ENCODE assay signal across 25 cellular contexts in the genomic region with DNA sequence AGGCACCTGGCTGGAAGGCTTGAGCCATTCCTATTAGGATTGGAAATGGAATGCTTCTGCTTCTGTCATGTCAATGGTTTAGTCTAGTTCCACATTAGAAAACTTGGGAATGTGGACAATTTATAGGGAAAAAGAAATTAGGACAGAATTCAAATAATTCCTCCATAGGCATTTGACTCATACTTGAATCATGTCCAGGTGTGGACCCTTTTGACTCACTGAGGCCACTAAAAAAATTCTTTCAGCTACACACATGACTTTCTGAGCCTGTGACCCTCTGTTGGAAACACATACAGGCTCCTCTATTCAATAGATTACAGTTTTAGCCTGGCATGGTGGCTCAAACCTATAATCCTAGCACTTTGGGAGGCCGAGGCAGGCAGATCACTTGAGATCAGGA.
"Had no signal": no experiment of that assay in that cellular context is flagged by ENCODE, and none has a peak within 500 bp of the region (broad histone marks: within the 10 kb centered on the region; RNA-seq: fewer than 3 reads in every experiment).

No MANE protein-coding gene starts in this region.

- H3K27ac ChIP-seq: SK-N-MC had no signal

- ATAC-seq: activated CD8-positive, alpha-beta memory T cell treated with anti-CD3 and anti-CD28 coated beads, Interleukin-2, amount 10 ng/mL, durations not matched to agents 7 days and 5 days; Right ventricle myocardium inferior; T-cell had no signal

- H3K4me3 ChIP-seq: SK-N-MC had no signal

- FAIRE-seq: astrocyte, TTC549 had no signal

- DNase-seq: activated B cell treated with CpG ODN at 0.5 μM for 24 hours; activated CD4-positive, alpha-beta T cell treated with anti-CD3 and anti-CD28 coated beads for 1 hour; activated CD4-positive, alpha-beta T cell treated with anti-CD3 and anti-CD28 coated beads, Interleukin-2, amount 50 U/mL, for 48 hours; activated CD8-positive, alpha-beta memory T cell treated with anti-CD3 and anti-CD28 coated beads, Interleukin-2, amount 10 ng/mL, durations not matched to agents 7 days and 5 days; activated effector memory CD4-positive, alpha-beta T cell treated with anti-CD3 and anti-CD28 coated beads, Interleukin-2, amount 50 U/mL, for 16 hours; activated naive CD4-positive, alpha-beta T cell treated with Interleukin-2 at 50 U/mL for 16 hours; activated T-cell treated with anti-CD3 and anti-CD28 coated beads, Interleukin-2, amount 50 U/mL, for 24 hours; amygdala; KG1; NCI-H1092 treated with DMSO at 0.1 percent for 48 hours; NCI-H1417 treated with DMSO at 0.1 percent for 48 hours; NCI-H1694; NCI-H2029; NCI-H2107; NCI-H2171 treated with DMSO at 0.1 percent for 48 hours; NCI-H226; NCI-H69; NK-92 treated with Interleukin-12 subunit alpha and Interleukin-12 subunit beta, amount 100 ng/mL, for 24 hours; T-cell; T-helper 2 cell; T1000 had no signal
